11 cellular contexts compared by ENCODE assay signal in genomic region chr9:121783523-121784507, GRCh38.
DNase-seq lines count a peak whose midpoint lies in the region; ATAC-seq and TF ChIP-seq lines count a peak whose summit lies in the region.
"Had no signal": no experiment of that assay in that cellular context is flagged by ENCODE, and none has a peak within 500 bp of the region (broad histone marks: within the 10 kb centered on the region; RNA-seq: fewer than 3 reads in every experiment).

No MANE protein-coding gene starts in this region.

- H3K9ac ChIP-seq in BLaER1 treated with 17β-estradiol and CSF1 and Interleukin-3, amounts not matched to agents 10 nM and 100 nM, result peak overlapping the region in 9 of 11 experiments; percentile 15 to 69 (median 51); a peak in 15 of 22 replicates
- no peak overlapping the region for H3K9ac ChIP-seq in neural cell (ENCODE audit: low read length)

- no peaks in the 10 kb centered on the region for H3K27me3 ChIP-seq in BLaER1 treated with 17β-estradiol and CSF1 and Interleukin-3, amounts not matched to agents 10 nM and 100 nM
- no peaks in the 10 kb centered on the region for H3K27me3 ChIP-seq in neural cell (ENCODE audit: insufficient read depth, low read depth, low read length)

- H3K9me3 ChIP-seq in BLaER1 treated with 17β-estradiol and CSF1 and Interleukin-3, amounts not matched to agents 10 nM and 100 nM (replicated peaks in 1 of 11), result peaks cover 0 to 4% (median under 1%) of the 10 kb centered on the region in 11 experiments; a peak in 7 of 22 replicates
- no peaks in the 10 kb centered on the region for H3K9me3 ChIP-seq in neural cell (ENCODE audit: low read length)

- peak; percentile 78 for ATAC-seq in activated naive CD8-positive, alpha-beta T cell treated with anti-CD3 and anti-CD28 coated beads, Interleukin-2, amount 10 ng/mL, durations not matched to agents 7 days and 5 days (ENCODE audit: low read depth)
- no peak for ATAC-seq in HG02763 (IDR thresholded peaks at IDR 0.05; ENCODE audit: unreplicated experiment)
- no peak for ATAC-seq in GM21528 (IDR thresholded peaks at IDR 0.05; ENCODE audit: low FRiP score, unreplicated experiment)
- no peak for ATAC-seq in HG03045 (IDR thresholded peaks at IDR 0.05; ENCODE audit: unreplicated experiment)

- no peak for TF ChIP-seq RAD21 in neural cell (conservative IDR thresholded peaks at IDR 0.05)

- peak overlapping the region in 7 of 10 experiments; percentile 11 to 53 (median 19); a peak in 8 of 20 replicates for H3K4me3 ChIP-seq in BLaER1 treated with 17β-estradiol and CSF1 and Interleukin-3, amounts not matched to agents 10 nM and 100 nM
- peak overlapping the region; percentile 41 for H3K4me3 ChIP-seq in Jurkat, Clone E6-1 (ENCODE audit: low read length)
- H3K4me3 ChIP-seq in neural cell (ENCODE audit: low read length), result no peak overlapping the region

- H3K9me2 ChIP-seq in neural cell (ENCODE audit: insufficient read depth, low read length), result no peaks in the 10 kb centered on the region

- no peak overlapping the region for H2AFZ ChIP-seq in neural cell (ENCODE audit: low read depth, low read length)

- no peak for TF ChIP-seq EP300 in neural cell (conservative IDR thresholded peaks at IDR 0.05; ENCODE audit: poor library complexity, severe bottlenecking)

- no peaks in the 10 kb centered on the region for H3K9me3 Mint-ChIP-seq in activated naive CD8-positive, alpha-beta T cell treated with anti-CD3 and anti-CD28 coated beads, Interleukin-2, amount 10 ng/mL, durations not matched to agents 7 days and 5 days

- H3K4me2 ChIP-seq in BLaER1 treated with 17β-estradiol and CSF1 and Interleukin-3, amounts not matched to agents 10 nM and 100 nM, result peak overlapping the region; percentile 63 to 99 (median 91)
- H3K4me2 ChIP-seq in neural cell (ENCODE audit: low read length), result no peak overlapping the region

- no peaks in the 10 kb centered on the region; a peak in 1 of 22 replicates for H4K20me1 ChIP-seq in BLaER1 treated with 17β-estradiol and CSF1 and Interleukin-3, amounts not matched to agents 10 nM and 100 nM
- H4K20me1 ChIP-seq in neural cell (ENCODE audit: insufficient read depth), result no peaks in the 10 kb centered on the region

- peaks cover 7% of the 10 kb centered on the region for H3K79me2 ChIP-seq in neural cell (replicated peaks; ENCODE audit: insufficient read depth, low read length)

- peak overlapping the region; percentile 53 for H3K4me3 Mint-ChIP-seq in activated naive CD8-positive, alpha-beta T cell treated with anti-CD3 and anti-CD28 coated beads, Interleukin-2, amount 10 ng/mL, durations not matched to agents 7 days and 5 days

- peaks cover 0 to 31% (median 15%) of the 10 kb centered on the region in 11 experiments; a peak in 17 of 22 replicates for H3K36me3 ChIP-seq in BLaER1 treated with 17β-estradiol and CSF1 and Interleukin-3, amounts not matched to agents 10 nM and 100 nM
- H3K36me3 ChIP-seq in neural cell (ENCODE audit: insufficient read depth, low read length), result no peaks in the 10 kb centered on the region

- H3K4me1 ChIP-seq in BLaER1 treated with 17β-estradiol and CSF1 and Interleukin-3, amounts not matched to agents 10 nM and 100 nM, result peaks cover 25 to 86% (median 72%) of the 10 kb centered on the region in 10 experiments

- peak; percentile 88 for DNase-seq in Jurkat, Clone E6-1 (ENCODE audit: low read depth, low spot score)
- peak; percentile 50 for DNase-seq in activated naive CD8-positive, alpha-beta T cell treated with anti-CD3 and anti-CD28 coated beads, Interleukin-2, amount 10 ng/mL, durations not matched to agents 7 days and 5 days
- DNase-seq in RPMI8226, result no peak
- DNase-seq: left colon, NCI-H226, SHP77 treated with DMSO at 0.1 percent for 48 hours had no signal

- POLR2A ChIA-PET in activated naive CD8-positive, alpha-beta T cell treated with anti-CD3 and anti-CD28 coated beads, Interleukin-2, amount 10 ng/mL, durations not matched to agents 7 days and 5 days (lab: Charles Lee), result interaction anchor here (1.6 kb wide), 1 partner anchor 44 kb away, joined by 3 read pairs; no protein-coding TSS in a partner anchor

- no peaks in the 10 kb centered on the region for H3K36me3 Mint-ChIP-seq in activated naive CD8-positive, alpha-beta T cell treated with anti-CD3 and anti-CD28 coated beads, Interleukin-2, amount 10 ng/mL, durations not matched to agents 7 days and 5 days

- no peaks in the 10 kb centered on the region for H3F3A ChIP-seq in neural cell (ENCODE audit: insufficient read depth, low read length, poor library complexity, severe bottlenecking)

- H3K27ac Mint-ChIP-seq in activated naive CD8-positive, alpha-beta T cell treated with anti-CD3 and anti-CD28 coated beads, Interleukin-2, amount 10 ng/mL, durations not matched to agents 7 days and 5 days, result peak overlapping the region; percentile 84

- H3K27me3 Mint-ChIP-seq in activated naive CD8-positive, alpha-beta T cell treated with anti-CD3 and anti-CD28 coated beads, Interleukin-2, amount 10 ng/mL, durations not matched to agents 7 days and 5 days, result peaks cover 15% of the 10 kb centered on the region

- peak overlapping the region in 9 of 11 experiments; percentile 48 to 82 (median 63); a peak in 18 of 22 replicates for H3K27ac ChIP-seq in BLaER1 treated with 17β-estradiol and CSF1 and Interleukin-3, amounts not matched to agents 10 nM and 100 nM
- peak overlapping the region; percentile 28 for H3K27ac ChIP-seq in neural cell (ENCODE audit: low read length)

- TF ChIP-seq CTCF in neural cell (IDR thresholded peaks at IDR 0.05; ENCODE audit: poor library complexity, severe bottlenecking), result no peak

- H3K4me1 Mint-ChIP-seq in activated naive CD8-positive, alpha-beta T cell treated with anti-CD3 and anti-CD28 coated beads, Interleukin-2, amount 10 ng/mL, durations not matched to agents 7 days and 5 days, result peaks cover 9% of the 10 kb centered on the region

TF ChIP-seq in neural cell, 6 proteins besides CTCF, POLR2A, EP300 and RAD21:
- no peak for TF ChIP-seq EZH2 (IDR thresholded peaks at IDR 0.05; ENCODE audit: borderline replicate concordance, insufficient read depth, low read length, poor library complexity, severe bottlenecking)
- TF ChIP-seq TAF1 (IDR thresholded peaks at IDR 0.05; ENCODE audit: low read depth), result no peak
- peak; percentile 17 for TF ChIP-seq SMC3 (conservative IDR thresholded peaks at IDR 0.05; ENCODE audit: poor library complexity)
